1 cellular context compared by ENCODE assay signal in the genomic region with DNA sequence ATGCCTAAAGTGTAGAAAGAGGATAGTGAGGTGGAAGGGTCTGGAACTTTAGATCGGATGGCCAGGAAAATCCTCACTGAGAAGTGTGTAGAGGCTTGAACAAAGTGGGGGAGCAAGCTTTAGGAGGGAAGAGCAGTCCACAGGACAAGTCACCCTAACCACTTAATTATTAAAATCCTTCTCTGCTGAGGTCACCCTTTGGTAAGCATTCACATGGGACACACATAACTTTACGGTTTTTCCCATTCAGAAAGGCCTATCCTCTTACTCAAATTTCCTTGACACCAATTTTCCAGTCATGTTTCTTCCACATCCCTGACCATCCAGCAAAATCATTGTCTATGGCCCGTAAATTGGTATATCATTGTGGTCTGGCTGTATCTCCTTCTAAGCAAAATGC.
TF ChIP-seq lines count a peak whose summit lies in the region.

No MANE protein-coding gene starts in this region.

TF ChIP-seq in IMR-90, 13 proteins besides CTCF, POLR2A, EP300 and RAD21:
- TF ChIP-seq SMC3 (IDR thresholded peaks at IDR 0.05; ENCODE audit: low read depth, low read length) (no peak), NFE2L2 (IDR thresholded peaks at IDR 0.05; ENCODE audit: low read depth, low read length) (no peak), RFX5 (IDR thresholded peaks at IDR 0.05; ENCODE audit: low read depth, low read length) (no peak), BHLHE40 (IDR thresholded peaks at IDR 0.05; ENCODE audit: low read depth, low read length) (no peak), MXI1 (IDR thresholded peaks at IDR 0.05; ENCODE audit: borderline replicate concordance, low read depth, low read length) (no peak), RCOR1 (IDR thresholded peaks at IDR 0.05; ENCODE audit: insufficient replicate concordance, low read length) (no peak), MAFK (IDR thresholded peaks at IDR 0.05; ENCODE audit: low read depth, low read length) (no peak), CEBPB (IDR thresholded peaks at IDR 0.05; ENCODE audit: low read depth, low read length) (no peak), FOS (IDR thresholded peaks at IDR 0.05; ENCODE audit: low read depth, low read length) (no peak), MAZ (IDR thresholded peaks at IDR 0.05; ENCODE audit: borderline replicate concordance, low read depth, low read length) (no peak)
- TF ChIP-seq, protein P1, sequence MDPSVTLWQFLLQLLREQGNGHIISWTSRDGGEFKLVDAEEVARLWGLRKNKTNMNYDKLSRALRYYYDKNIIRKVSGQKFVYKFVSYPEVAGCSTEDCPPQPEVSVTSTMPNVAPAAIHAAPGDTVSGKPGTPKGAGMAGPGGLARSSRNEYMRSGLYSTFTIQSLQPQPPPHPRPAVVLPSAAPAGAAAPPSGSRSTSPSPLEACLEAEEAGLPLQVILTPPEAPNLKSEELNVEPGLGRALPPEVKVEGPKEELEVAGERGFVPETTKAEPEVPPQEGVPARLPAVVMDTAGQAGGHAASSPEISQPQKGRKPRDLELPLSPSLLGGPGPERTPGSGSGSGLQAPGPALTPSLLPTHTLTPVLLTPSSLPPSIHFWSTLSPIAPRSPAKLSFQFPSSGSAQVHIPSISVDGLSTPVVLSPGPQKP (IDR thresholded peaks at IDR 0.05; ENCODE audit: borderline replicate concordance, low read depth, low read length), result no peak
- TF ChIP-seq, protein P2, sequence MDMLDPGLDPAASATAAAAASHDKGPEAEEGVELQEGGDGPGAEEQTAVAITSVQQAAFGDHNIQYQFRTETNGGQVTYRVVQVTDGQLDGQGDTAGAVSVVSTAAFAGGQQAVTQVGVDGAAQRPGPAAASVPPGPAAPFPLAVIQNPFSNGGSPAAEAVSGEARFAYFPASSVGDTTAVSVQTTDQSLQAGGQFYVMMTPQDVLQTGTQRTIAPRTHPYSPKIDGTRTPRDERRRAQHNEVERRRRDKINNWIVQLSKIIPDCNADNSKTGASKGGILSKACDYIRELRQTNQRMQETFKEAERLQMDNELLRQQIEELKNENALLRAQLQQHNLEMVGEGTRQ (IDR thresholded peaks at IDR 0.05; ENCODE audit: low read depth, low read length), result no peak
TF ChIP-seq in IMR-90: peak in this region for 0.
